ENCODE assay signal across 8 cellular contexts in the genomic region with DNA sequence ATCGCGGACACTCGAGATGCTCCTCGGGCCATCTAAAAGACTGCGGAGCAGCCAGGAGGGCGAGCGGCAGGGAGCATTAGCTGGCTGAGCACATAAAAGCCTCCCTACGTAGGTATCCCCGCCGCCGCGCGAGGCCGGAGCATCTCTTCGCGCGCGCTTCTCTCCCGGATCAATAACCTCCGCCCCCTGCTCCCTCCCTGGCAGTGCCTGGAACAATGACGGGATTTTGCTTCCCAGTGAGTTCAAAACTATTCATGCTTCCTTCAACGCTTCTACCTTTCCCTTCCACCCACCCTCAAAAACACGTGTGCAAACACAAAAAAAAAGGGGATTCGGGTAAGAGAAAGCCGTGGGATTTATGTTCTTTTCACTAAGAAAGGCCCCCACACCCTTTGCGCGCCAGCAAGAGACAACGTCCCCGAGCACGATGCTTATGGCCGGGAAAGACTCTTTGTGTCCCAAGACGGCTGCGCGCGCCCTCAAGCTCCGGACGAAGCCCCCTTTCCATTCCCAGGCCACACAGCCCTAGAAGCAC. TPM values are rescaled to one million over a fixed set of nuclear protein-coding genes. Genes with fewer than 3 reads are reported as not detected.
DNase-seq lines count a peak whose midpoint lies in the region; ATAC-seq, FAIRE-seq and TF ChIP-seq lines count a peak whose summit lies in the region.

No MANE protein-coding gene starts in this region.

- no peaks in the 10 kb centered on the region for H3K9me3 Mint-ChIP-seq in memory B cell

- DNase-seq in GM12892 (ENCODE audit: insufficient read length) (peak; percentile 41), NCI-H1694 (lab: John Stamatoyannopoulos, UW) (peak; percentile 85), ecto neural progenitor cell (ENCODE audit: low spot score) (peak; percentile 84), memory B cell (ENCODE audit: low spot score in 2 of 2) (no peak)
- DNase-seq in activated CD4-positive, alpha-beta T cell treated with anti-CD3 and anti-CD28 coated beads, Interleukin-2, amount 50 U/mL, for 1 hour = peak; percentile 17
- peak; percentile 5 for DNase-seq in stimulated activated CD8-positive, alpha-beta memory T cell treated with anti-CD3 and anti-CD28 coated beads, Interleukin-4, amount 100 ng/mL, for 24 hours (ENCODE audit: low read depth)

- no peaks in the 10 kb centered on the region for H3K27me3 Mint-ChIP-seq in memory B cell

- no peak for ATAC-seq in memory B cell (ENCODE audit: low read depth)
- ATAC-seq in GM19467 (IDR thresholded peaks at IDR 0.05; ENCODE audit: unreplicated experiment) = no peak
- ATAC-seq in GM21528 (IDR thresholded peaks at IDR 0.05; ENCODE audit: low FRiP score, unreplicated experiment) = no peak

- peaks cover 10% of the 10 kb centered on the region for H3K4me1 Mint-ChIP-seq in memory B cell

- FAIRE-seq in GM12892 (lab: Jason Lieb, UNC) = peak; percentile 24

- peak overlapping the region; percentile 89 for H3K4me3 Mint-ChIP-seq in memory B cell

- H3K36me3 Mint-ChIP-seq in memory B cell = peaks cover 4% of the 10 kb centered on the region

- H3K27ac Mint-ChIP-seq in memory B cell = no peak overlapping the region

- TF ChIP-seq POLR2A in GM12892 (IDR thresholded peaks at IDR 0.05; ENCODE audit: low read depth, low read length) = no peak

RNA-seq across cellular contexts. Expression of gene CENPV, which starts 0.9 kb away (rescaled TPM):
- polyA plus RNA-seq in GM12892 (2012; ENCODE audit: missing spikeins) = 102 TPM

RNA-seq across cellular contexts. Expression of gene UBB, which starts 28.5 kb away (rescaled TPM):
- polyA plus RNA-seq in GM12892 (2012; ENCODE audit: missing spikeins) = 1,747 TPM

Comparison
In these comparisons a context has a peak if more than half of its experiments do, and no peak if none do; other contexts are left out.
1. DNase-seq: peak in GM12892 (single experiment), NCI-H1694 (single experiment), activated CD4-positive, alpha-beta T cell treated with anti-CD3 and anti-CD28 coated beads, Interleukin-2, amount 50 U/mL, for 1 hour (single experiment), ecto neural progenitor cell (single experiment) and stimulated activated CD8-positive, alpha-beta memory T cell treated with anti-CD3 and anti-CD28 coated beads, Interleukin-4, amount 100 ng/mL, for 24 hours (single experiment); none in memory B cell (0 of 2).